ENCODE assay signal across 8 cellular contexts in the genomic region with DNA sequence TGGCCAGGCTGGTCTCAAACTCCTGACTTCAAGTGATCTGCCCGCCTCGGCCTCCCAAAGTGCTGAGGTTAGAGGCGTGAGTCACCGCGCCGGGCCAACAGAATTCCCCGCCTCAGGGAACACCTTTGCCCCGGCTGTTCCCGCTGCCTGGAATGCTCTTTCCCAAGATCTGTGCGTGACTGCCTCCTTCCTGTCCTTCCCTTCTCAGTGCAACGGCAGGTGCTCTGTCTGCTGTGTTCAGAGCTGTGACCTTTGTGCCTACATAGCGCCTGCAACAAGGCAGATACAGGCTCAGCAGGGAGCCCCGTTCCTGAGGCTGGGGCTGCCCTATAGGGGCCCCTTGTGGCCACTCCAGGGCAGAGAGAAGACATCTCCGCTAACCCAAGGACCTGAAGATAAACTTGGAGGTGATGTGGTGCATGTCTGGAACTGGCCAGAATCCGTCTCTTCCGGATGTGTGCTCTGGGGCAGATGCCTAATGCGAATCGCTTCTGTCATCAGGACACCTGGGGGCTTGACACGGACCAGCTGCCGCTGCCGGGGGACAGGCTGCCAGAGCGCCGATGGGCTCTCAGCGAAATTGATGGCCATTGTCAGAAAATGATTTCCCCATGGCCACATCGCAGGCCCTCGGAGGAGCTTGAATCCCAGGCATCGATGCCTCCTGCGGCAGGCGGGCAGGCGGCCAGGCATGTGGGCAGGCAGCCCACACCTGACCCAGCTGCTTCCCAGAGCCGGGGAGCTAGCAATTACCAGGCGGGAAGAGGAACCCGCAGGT. TPM values are rescaled to one million over a fixed set of nuclear protein-coding genes. Genes with fewer than 3 reads are reported as not detected.
DNase-seq lines count a peak whose midpoint lies in the region; ATAC-seq and TF ChIP-seq lines count a peak whose summit lies in the region.

No MANE protein-coding gene starts in this region.

- H3K4me1 ChIP-seq in gastroesophageal sphincter, result peaks cover 0 to 47% (median 0%) of the 10 kb centered on the region in 3 donors

- H3K4me1 Mint-ChIP-seq in activated CD4-positive, alpha-beta memory T cell treated with anti-CD3 and anti-CD28 coated beads, Interleukin-2, amount 10 ng/mL, durations not matched to agents 7 days and 5 days, result peaks cover 29% of the 10 kb centered on the region

- no peak for DNase-seq in AG04450 (ENCODE audit: low read depth, low spot score)
- peak; percentile 87 for DNase-seq in NCI-H226
- DNase-seq in activated CD4-positive, alpha-beta memory T cell treated with anti-CD3 and anti-CD28 coated beads, Interleukin-2, amount 10 ng/mL, durations not matched to agents 7 days and 5 days, result peak; percentile 50
- DNase-seq in retinal pigment epithelial cell (ENCODE audit: low read depth), result no peak
- DNase-seq in kidney glomerular epithelial cell (lab: John Stamatoyannopoulos, UW), result no peak

- H3K27ac ChIP-seq in AG04450 (ENCODE audit: low read depth, low read length), result no peak overlapping the region
- H3K27ac ChIP-seq in gastroesophageal sphincter, result no peak overlapping the region

- H3K4me3 ChIP-seq in AG04450 (ENCODE audit: low read depth, low read length) (no peak overlapping the region), gastroesophageal sphincter (no peak overlapping the region), retinal pigment epithelial cell (ENCODE audit: low read length) (no peak overlapping the region)

- H3K27me3 ChIP-seq in AG04450 (ENCODE audit: control insufficient read depth, insufficient read depth, low read length), result peaks cover 21% of the 10 kb centered on the region
- H3K27me3 ChIP-seq in gastroesophageal sphincter, result no peaks in the 10 kb centered on the region

- no peak overlapping the region for H3K4me3 Mint-ChIP-seq in activated CD4-positive, alpha-beta memory T cell treated with anti-CD3 and anti-CD28 coated beads, Interleukin-2, amount 10 ng/mL, durations not matched to agents 7 days and 5 days

- peaks cover 2% of the 10 kb centered on the region for H3K27me3 Mint-ChIP-seq in activated CD4-positive, alpha-beta memory T cell treated with anti-CD3 and anti-CD28 coated beads, Interleukin-2, amount 10 ng/mL, durations not matched to agents 7 days and 5 days

- 29% methylated on average over 10 of the region's 33 CpGs; no CpG with 5 or more reads in 1 of the 2 donors for WGBS in gastroesophageal sphincter (ENCODE audit: low coverage in 1 of 2), 2 donors

- no peak for TF ChIP-seq EP300 in gastroesophageal sphincter (IDR thresholded peaks at IDR 0.05)

- H3K27ac Mint-ChIP-seq in activated CD4-positive, alpha-beta memory T cell treated with anti-CD3 and anti-CD28 coated beads, Interleukin-2, amount 10 ng/mL, durations not matched to agents 7 days and 5 days, result no peak overlapping the region

- TF ChIP-seq POLR2A in gastroesophageal sphincter (IDR thresholded peaks at IDR 0.05), result no peak

- CTCF ChIA-PET in AG04450 (lab: Charles Lee), result interaction anchor here (0.5 to 0.7 kb wide), 3 partner anchors 142 to 194 kb away, joined by 3 read pairs; no protein-coding TSS in a partner anchor
- CTCF ChIA-PET in activated CD4-positive, alpha-beta memory T cell treated with anti-CD3 and anti-CD28 coated beads, Interleukin-2, amount 10 ng/mL, durations not matched to agents 7 days and 5 days (lab: Charles Lee), result interaction anchor here (1.0 to 1.4 kb wide), 2 partner anchors 11 to 145 kb away, joined by 3 read pairs; no protein-coding TSS in a partner anchor

- H3K36me3 ChIP-seq in gastroesophageal sphincter, result no peaks in the 10 kb centered on the region

- no peaks in the 10 kb centered on the region; the same call in 1 of the 2 replicates for H3K9me3 ChIP-seq in AG04450 (ENCODE audit: control insufficient read depth, insufficient read depth, low read length)
- no peaks in the 10 kb centered on the region for H3K9me3 ChIP-seq in gastroesophageal sphincter

- TF ChIP-seq CTCF in AG04450 (IDR thresholded peaks at IDR 0.05; ENCODE audit: low read depth, low read length), result peak; percentile 62
- peak; percentile 62 for TF ChIP-seq CTCF in GM12874 (IDR thresholded peaks at IDR 0.05; ENCODE audit: insufficient read depth, low read depth, low read length)
- TF ChIP-seq CTCF in gastroesophageal sphincter (IDR thresholded peaks at IDR 0.05), result peak in 3 of 4 experiments; percentile 17 to 28 (median 20)
- peak; percentile 55 for TF ChIP-seq CTCF in retinal pigment epithelial cell (conservative IDR thresholded peaks at IDR 0.05; ENCODE audit: low read depth, low read length)

- H3K36me3 Mint-ChIP-seq in activated CD4-positive, alpha-beta memory T cell treated with anti-CD3 and anti-CD28 coated beads, Interleukin-2, amount 10 ng/mL, durations not matched to agents 7 days and 5 days (ENCODE audit: low read depth), result no peaks in the 10 kb centered on the region

- no peak for ATAC-seq in gastroesophageal sphincter
- no peak for ATAC-seq in GM21447 (IDR thresholded peaks at IDR 0.05; ENCODE audit: unreplicated experiment)

- POLR2A ChIA-PET in AG04450 (lab: Yijun Ruan, JAX), result no interaction called here
- POLR2A ChIA-PET in activated CD4-positive, alpha-beta memory T cell treated with anti-CD3 and anti-CD28 coated beads, Interleukin-2, amount 10 ng/mL, durations not matched to agents 7 days and 5 days (lab: Charles Lee), result interaction anchor here (0.9 to 1.8 kb wide), 2 partner anchors 14 to 16 kb away, joined by 3 to 4 read pairs; no protein-coding TSS in a partner anchor

- no peaks in the 10 kb centered on the region for H3K9me3 Mint-ChIP-seq in activated CD4-positive, alpha-beta memory T cell treated with anti-CD3 and anti-CD28 coated beads, Interleukin-2, amount 10 ng/mL, durations not matched to agents 7 days and 5 days

RNA-seq across cellular contexts. Expression of a gene that starts 43.5 kb away (rescaled TPM):
- polyA plus RNA-seq in AG04450 (2011; rRNA removed), result 14.1 TPM in 2 replicates
- 45.0 and 45.7 TPM in 2 replicates for polyA minus RNA-seq in AG04450 (2011; rRNA and poly(A)+ RNA removed)
- 10 to 100 TPM; 73.2 to 77.3 TPM for total RNA-seq in activated CD4-positive, alpha-beta memory T cell treated with anti-CD3 and anti-CD28 coated beads, Interleukin-2, amount 10 ng/mL, durations not matched to agents 7 days and 5 days
- total RNA-seq in gastroesophageal sphincter, result 10 to 100 TPM; 26.0 to 47.9 (median 41.8) TPM

Comparison
In these comparisons a context has a peak if more than half of its experiments do, and no peak if none do; other contexts are left out.
1. DNase-seq: peak in NCI-H226 (single experiment) and activated CD4-positive, alpha-beta memory T cell treated with anti-CD3 and anti-CD28 coated beads, Interleukin-2, amount 10 ng/mL, durations not matched to agents 7 days and 5 days (single experiment); none in AG04450 (single experiment), retinal pigment epithelial cell (single experiment) and kidney glomerular epithelial cell (single experiment).
2. Peak in every context shown above with its lines, with median percentiles within 50 percentile points of each other: CTCF ChIP-seq.